ENCODE assay signal across 11 cellular contexts in genomic region chr5:103031607-103032006, GRCh38.
A peak's percentile ranks its signal among the peaks of the same experiment; 100 is the strongest.
DNase-seq lines count a peak whose midpoint lies in the region; ATAC-seq, FAIRE-seq and TF ChIP-seq lines count a peak whose summit lies in the region.
"Had no signal": no experiment of that assay in that cellular context is flagged by ENCODE, and none has a peak within 500 bp of the region (broad histone marks: within the 10 kb centered on the region; RNA-seq: fewer than 3 reads in every experiment).

No MANE protein-coding gene starts in this region.

- TF ChIP-seq POLR2A in HCT116 (IDR thresholded peaks at IDR 0.05; ENCODE audit: borderline replicate concordance, extremely low read depth, insufficient read depth, insufficient read length) (no peak), esophagus squamous epithelium (IDR thresholded peaks at IDR 0.05) (no peak)

- H3K9me2 ChIP-seq in HCT116 (ENCODE audit: insufficient read depth): no peaks in the 10 kb centered on the region

- TF ChIP-seq CTCF in BE2C (IDR thresholded peaks at IDR 0.05; ENCODE audit: low read depth, low read length): peak; percentile 52
- peak in 2 of 3 experiments; percentile 45 to 52; a peak in 3 of 6 replicates for TF ChIP-seq CTCF in HCT116 (IDR thresholded peaks at IDR 0.05 in 2 of 3, conservative IDR thresholded peaks at IDR 0.05 in 1 of 3; ENCODE audit: borderline replicate concordance in 1 of 3, insufficient read depth in 1 of 3, low read depth in 2 of 3, low read length in 2 of 3)
- TF ChIP-seq CTCF in keratinocyte (optimal IDR thresholded peaks at IDR 0.05 in 1 of 3, IDR thresholded peaks at IDR 0.05 in 1 of 3, conservative IDR thresholded peaks at IDR 0.05 in 1 of 3; ENCODE audit: extremely low read depth in 1 of 3, insufficient read depth in 2 of 3, low read length in 3 of 3): peak in 2 of 3 experiments; percentile 28 to 36
- peak in 1 of 6 experiments; percentile 9 for TF ChIP-seq CTCF in esophagus squamous epithelium (IDR thresholded peaks at IDR 0.05)

- RAD21 ChIA-PET in HCT116 (lab: Charles Lee; ENCODE audit: low non-redundant PET in 1 of 2, low total read pairs in 2 of 2, uncharacterized antibody in 2 of 2, unreplicated experiment in 2 of 2): no interaction called here

- no peak for FAIRE-seq in keratinocyte (lab: Jason Lieb, UNC)

- H3K36me3 ChIP-seq in BE2C (no peaks in the 10 kb centered on the region; the same call in 1 of the 2 replicates), HCT116 (ENCODE audit: control insufficient read depth in 1 of 2, insufficient read depth in 2 of 2, low read length in 2 of 2) (peaks cover 2 to 20% of the 10 kb centered on the region in 2 experiments; a peak in 1 of 4 replicates), keratinocyte (ENCODE audit: control insufficient read depth in 2 of 2, extremely low read depth in 1 of 2, insufficient read depth in 2 of 2, low read length in 2 of 2) (peaks cover 0 to 7% of the 10 kb centered on the region in 2 experiments), esophagus squamous epithelium (peaks cover 0 to 28% (median 0%) of the 10 kb centered on the region in 3 donors)

- no peaks in the 10 kb centered on the region for H3K4me1 Mint-ChIP-seq in activated T-helper 17 cell treated with anti-CD3 and anti-CD28 coated beads, Interleukin-2, amount 50 U/mL, for 72 hours

- H4K20me1 ChIP-seq in HCT116 (ENCODE audit: insufficient read depth): no peaks in the 10 kb centered on the region
- no peaks in the 10 kb centered on the region for H4K20me1 ChIP-seq in keratinocyte (ENCODE audit: control insufficient read depth, extremely low read depth, insufficient read depth, low read length)

- DNase-seq in BE2C (no peak), HCT116 (ENCODE audit: low read depth, low spot score) (no peak), SW480 (ENCODE audit: low spot score) (peak; percentile 11), keratinocyte (ENCODE audit: low read depth, low spot score) (no peak), NCI-H1930 (lab: John Stamatoyannopoulos, UW) (no peak), esophagus squamous epithelium (lab: John Stamatoyannopoulos, UW) (no peak), A172 (ENCODE audit: low spot score) (no peak)
- DNase-seq: activated effector memory CD4-positive, alpha-beta T cell treated with Interleukin-2 at 50 U/mL for 16 hours; sigmoid colon; T-helper 2 cell had no signal

- POLR2A ChIA-PET in HCT116 (lab: Charles Lee): no interaction called here

- H3K4me2 ChIP-seq in HCT116 (ENCODE audit: low read length) (no peak overlapping the region), keratinocyte (ENCODE audit: control insufficient read depth, extremely low read depth, insufficient read depth, low read depth, low read length) (no peak overlapping the region)

- no peaks in the 10 kb centered on the region for H3K9me3 Mint-ChIP-seq in activated T-helper 17 cell treated with anti-CD3 and anti-CD28 coated beads, Interleukin-2, amount 50 U/mL, for 72 hours

- H3K9me1 ChIP-seq in keratinocyte (ENCODE audit: control insufficient read depth, extremely low read depth, insufficient read depth, low read length): no peaks in the 10 kb centered on the region

- ATAC-seq in HCT116: peak; percentile 55; the same call in 1 of the 2 replicates
- no peak for ATAC-seq in activated T-helper 17 cell treated with anti-CD3 and anti-CD28 coated beads, Interleukin-2, amount 50 U/mL, for 72 hours (replicated peaks)

- H3K27ac ChIP-seq in HCT116 (ENCODE audit: low read depth, low read length) (no peak overlapping the region), keratinocyte (ENCODE audit: control insufficient read depth, insufficient read depth, low read length) (no peak overlapping the region), esophagus squamous epithelium (no peak overlapping the region)
- H3K27ac ChIP-seq: sigmoid colon had no signal

- CTCF ChIA-PET in HCT116 (lab: Charles Lee): interaction anchor here (1.0 to 1.9 kb wide), 6 partner anchors 8 to 351 kb away, joined by 3 to 9 read pairs (median 4); no protein-coding TSS in a partner anchor

- no TSS peak for BruUV-seq in HCT116 (replicated peaks; lab: Mats Ljungman, UMichigan)

- intact Hi-C loops in HCT116 (cut with micrococcal nuclease) (no loop called here), esophagus squamous epithelium (cut with DNase I) (loop anchor here (10.0 kb wide), 1 partner anchor 457 kb away; no protein-coding TSS in a partner anchor)

- no peaks in the 10 kb centered on the region for H3K27me3 Mint-ChIP-seq in activated T-helper 17 cell treated with anti-CD3 and anti-CD28 coated beads, Interleukin-2, amount 50 U/mL, for 72 hours

- H3K27ac Mint-ChIP-seq in activated T-helper 17 cell treated with anti-CD3 and anti-CD28 coated beads, Interleukin-2, amount 50 U/mL, for 72 hours: no peak overlapping the region

- no peak for TF ChIP-seq RAD21 in HCT116 (IDR thresholded peaks at IDR 0.05; ENCODE audit: low read depth)

- H3K36me3 Mint-ChIP-seq in activated T-helper 17 cell treated with anti-CD3 and anti-CD28 coated beads, Interleukin-2, amount 50 U/mL, for 72 hours (ENCODE audit: low read depth): peaks cover 59% of the 10 kb centered on the region

- H3K9me3 ChIP-seq in BE2C (no peaks in the 10 kb centered on the region), HCT116 (ENCODE audit: control insufficient read depth in 1 of 2, insufficient read depth in 1 of 2, low read depth in 1 of 2, low read length in 2 of 2) (peaks cover 0 to 5% of the 10 kb centered on the region in 2 experiments; a peak in 2 of 4 replicates), keratinocyte (ENCODE audit: control insufficient read depth, low read depth, low read length) (no peaks in the 10 kb centered on the region), esophagus squamous epithelium (no peaks in the 10 kb centered on the region)
- H3K9me3 ChIP-seq: sigmoid colon had no signal

- no peak overlapping the region for H3K4me3 Mint-ChIP-seq in activated T-helper 17 cell treated with anti-CD3 and anti-CD28 coated beads, Interleukin-2, amount 50 U/mL, for 72 hours

- H3K79me2 ChIP-seq in HCT116 (ENCODE audit: insufficient read depth, low read length) (no peaks in the 10 kb centered on the region), keratinocyte (ENCODE audit: control insufficient read depth, insufficient read depth, low read length) (no peaks in the 10 kb centered on the region)

- no peak overlapping the region for H3K4me3 ChIP-seq in BE2C (ENCODE audit: low read depth, low read length)
- H3K4me3 ChIP-seq in HCT116 (replicated peaks in 1 of 2; ENCODE audit: low read depth in 1 of 2, low read length in 2 of 2): no peak overlapping the region
- H3K4me3 ChIP-seq in keratinocyte (ENCODE audit: control insufficient read depth in 2 of 3, extremely low read depth in 1 of 3, insufficient read depth in 2 of 3, low read depth in 1 of 3, low read length in 3 of 3): no peak overlapping the region
- no peak overlapping the region for H3K4me3 ChIP-seq in esophagus squamous epithelium
- H3K4me3 ChIP-seq: sigmoid colon had no signal

- H3K27me3 ChIP-seq in BE2C (no peaks in the 10 kb centered on the region), HCT116 (ENCODE audit: insufficient read depth, low read length) (no peaks in the 10 kb centered on the region), keratinocyte (ENCODE audit: control insufficient read depth, extremely low read depth, insufficient read depth, low read length) (no peaks in the 10 kb centered on the region), esophagus squamous epithelium (no peaks in the 10 kb centered on the region)
- H3K27me3 ChIP-seq: sigmoid colon had no signal

- H3K9ac ChIP-seq in HCT116 (ENCODE audit: low read length) (no peak overlapping the region), keratinocyte (ENCODE audit: control insufficient read depth, extremely low read depth, insufficient read depth, low read length) (no peak overlapping the region)

- H3K4me1 ChIP-seq in BE2C: no peaks in the 10 kb centered on the region; the same call in 1 of the 2 replicates
- H3K4me1 ChIP-seq in HCT116 (ENCODE audit: control insufficient read depth in 1 of 2, insufficient read depth in 2 of 2, low read length in 2 of 2): no peaks in the 10 kb centered on the region
- H3K4me1 ChIP-seq in keratinocyte (ENCODE audit: control insufficient read depth, extremely low read depth, insufficient read depth, low read length): no peaks in the 10 kb centered on the region
- H3K4me1 ChIP-seq in esophagus squamous epithelium: no peaks in the 10 kb centered on the region
- H3K4me1 ChIP-seq: sigmoid colon had no signal

- H2AFZ ChIP-seq in HCT116 (ENCODE audit: low read depth, low read length, poor library complexity, severe bottlenecking): no peak overlapping the region
- no peak overlapping the region for H2AFZ ChIP-seq in keratinocyte (ENCODE audit: control insufficient read depth, low read length)

- dilution Hi-C loops in keratinocyte (cut with MboI; ENCODE audit: extremely low pct_ligation_motif_present, low sequenced_read_pairs): no loop called here

TF ChIP-seq in HCT116, 20 proteins besides CTCF, POLR2A, EP300 and RAD21:
- TF ChIP-seq EZH2phosphoT487 (IDR thresholded peaks at IDR 0.05; ENCODE audit: borderline replicate concordance): no peak
- TF ChIP-seq FOSL1 (IDR thresholded peaks at IDR 0.05; ENCODE audit: low read depth): no peak
